22 cellular contexts compared by ENCODE assay signal in genomic region chr3:67558429-67558828, GRCh38.
DNase-seq lines count a peak whose midpoint lies in the region; ATAC-seq and TF ChIP-seq lines count a peak whose summit lies in the region.
"Had no signal": no experiment of that assay in that cellular context is flagged by ENCODE, and none has a peak within 500 bp of the region (broad histone marks: within the 10 kb centered on the region; RNA-seq: fewer than 3 reads in every experiment).

No MANE protein-coding gene starts in this region.

- H3T11ph ChIP-seq in H9 (ENCODE audit: low read length) = no peak overlapping the region

- H4K5ac ChIP-seq in H9 (ENCODE audit: insufficient read length, low read depth, low read length) = no peak overlapping the region

- H2AK5ac ChIP-seq in H9 (ENCODE audit: insufficient read length, low read length) = no peak overlapping the region

- H4K20me1 ChIP-seq in H9 (ENCODE audit: control insufficient read depth, insufficient read depth, insufficient read length) = no peaks in the 10 kb centered on the region

- H3K23ac ChIP-seq in H9 (ENCODE audit: insufficient read length, low read depth, low read length) = no peak overlapping the region

- no peak overlapping the region for H4K8ac ChIP-seq in H9 (replicated peaks; ENCODE audit: insufficient read length, low read depth, low read length)

- H3K36me3 Mint-ChIP-seq in brain (no peaks in the 10 kb centered on the region), H9 (ENCODE audit: insufficient read depth in 1 of 3, low read depth in 3 of 3) (peaks cover 0 to 3% (median 0%) of the 10 kb centered on the region in 3 experiments; a peak in 2 of 7 replicates)

- intact Hi-C loops in Right ventricle myocardium inferior (cut with DNase I) = no loop called here
- intact Hi-C loops in left cardiac atrium (cut with DNase I) = no loop called here
- intact Hi-C loops in uterus (cut with DNase I; ENCODE audit: low total_unique reads) = no loop called here

- H3K18ac ChIP-seq in H9 (ENCODE audit: insufficient read length, low read depth, low read length) = no peak overlapping the region

- H3K14ac ChIP-seq in H9 (ENCODE audit: insufficient read depth, low read length) = no peak overlapping the region

- no peaks in the 10 kb centered on the region for H3K79me2 ChIP-seq in H9 (ENCODE audit: insufficient read depth, low read length)

- no peak overlapping the region for H3K27ac ChIP-seq in uterus
- no peak overlapping the region for H3K27ac ChIP-seq in H9 (ENCODE audit: insufficient read length, low read depth, low read length)
- H3K27ac ChIP-seq: A549, lower lobe of right lung, upper lobe of left lung had no signal

- no peak overlapping the region for H2BK12ac ChIP-seq in H9 (ENCODE audit: insufficient read length, low read depth, low read length)

- H3K9me3 Mint-ChIP-seq in brain = no peaks in the 10 kb centered on the region
- H3K9me3 Mint-ChIP-seq in H9 = no peaks in the 10 kb centered on the region
- H3K9me3 Mint-ChIP-seq: activated T-helper 1 cell treated with anti-CD3 and anti-CD28 coated beads, Interleukin-12 subunit alpha, Interleukin-12 subunit beta, Interleukin-2, Interleukin-4 antibody, amounts not matched to agents 30 ng/mL and 10 ng/mL and 1 ng/mL, durations not matched to agents 14 hours and 24 hours and 36 hours; CD4-positive, alpha-beta T cell; stimulated activated naive CD8-positive, alpha-beta T cell treated with anti-CD3 and anti-CD28 coated beads, Interleukin-15, Interleukin-2, amounts not matched to agents 100 ng/mL and 50 ng/mL, for 24 hours had no signal

- H3K79me1 ChIP-seq in H9 (ENCODE audit: insufficient read depth, low read depth, low read length, poor library complexity, severe bottlenecking) = no peaks in the 10 kb centered on the region

- H3K4me1 Mint-ChIP-seq in brain = peaks cover 37% of the 10 kb centered on the region
- H3K4me1 Mint-ChIP-seq in H9 = peaks cover 0 to 2% of the 10 kb centered on the region in 2 experiments; a peak in 1 of 4 replicates

- H3K4me3 ChIP-seq in uterus = no peak overlapping the region
- H3K4me3 ChIP-seq: A549, lower lobe of right lung, upper lobe of left lung had no signal

- no peak overlapping the region for H3K4me2 ChIP-seq in H9 (ENCODE audit: insufficient read depth, insufficient read length, low read length)
- H3K4me2 ChIP-seq: A549 had no signal

- no peak overlapping the region for H2AFZ ChIP-seq in H9 (ENCODE audit: low read length)

- H3K4me3 Mint-ChIP-seq in brain (peak overlapping the region in 1 of 5 experiments; percentile 30), H9 (no peak overlapping the region)
- H3K4me3 Mint-ChIP-seq: activated naive CD8-positive, alpha-beta T cell; activated T-helper 1 cell treated with anti-CD3 and anti-CD28 coated beads, Interleukin-12 subunit alpha, Interleukin-12 subunit beta, Interleukin-2, Interleukin-4 antibody, amounts not matched to agents 30 ng/mL and 10 ng/mL and 1 ng/mL, durations not matched to agents 14 hours and 24 hours and 36 hours; CD4-positive, alpha-beta T cell; stimulated activated naive CD8-positive, alpha-beta T cell treated with anti-CD3 and anti-CD28 coated beads, Interleukin-15, Interleukin-2, amounts not matched to agents 100 ng/mL and 50 ng/mL, for 24 hours had no signal

- H3K27me3 ChIP-seq in uterus = no peaks in the 10 kb centered on the region
- no peaks in the 10 kb centered on the region for H3K27me3 ChIP-seq in H9 (ENCODE audit: insufficient read depth, low read length)
- H3K27me3 ChIP-seq: upper lobe of left lung had no signal

- H3K9me3 ChIP-seq in uterus = no peaks in the 10 kb centered on the region
- H3K9me3 ChIP-seq in H9 (ENCODE audit: control insufficient read depth, low read depth, low read length) = no peaks in the 10 kb centered on the region
- H3K9me3 ChIP-seq: A549, lower lobe of right lung, upper lobe of left lung had no signal

- no CpG with 5 or more reads among the region's 4 CpGs for WGBS in H9 (ENCODE audit: extremely low coverage, insufficient read length, low lambda C conversion rate)

- peak; percentile 31 for ATAC-seq in Right ventricle myocardium inferior
- ATAC-seq in left cardiac atrium = no peak
- ATAC-seq: A549, HCT116, lower lobe of right lung, SK-N-SH treated with all-trans-retinoic acid at 6 μM for 48 hours had no signal

- no peak for DNase-seq in Right ventricle myocardium inferior (ENCODE audit: missing footprints)
- no peak for DNase-seq in left cardiac atrium
- peak; percentile 68 for DNase-seq in iris pigment epithelial cell (ENCODE audit: low read depth)
- peak; percentile 20 to 25 for DNase-seq in uterus
- no peak for DNase-seq in activated CD4-positive, CD25-positive, alpha-beta regulatory T cell treated with anti-CD3 and anti-CD28 coated beads, Interleukin-2, amount 50 U/mL, for 72 hours
- no peak for DNase-seq in nucleus accumbens (lab: John Stamatoyannopoulos, UW)
- DNase-seq in H9 = no peak
- DNase-seq: CD4-positive, alpha-beta T cell; dermis blood vessel endothelial cell; DMS53; lower lobe of right lung; NCI-H345; NK-92 treated with Interleukin-12 subunit alpha and Interleukin-12 subunit beta, amount 100 ng/mL, for 24 hours; stimulated activated CD4-positive, alpha-beta T cell treated with anti-CD3 and anti-CD28 coated beads, Interleukin-2, amount 100 ng/mL, for 24 hours; upper lobe of left lung had no signal

- H3K36me3 ChIP-seq in uterus = no peaks in the 10 kb centered on the region
- H3K36me3 ChIP-seq: lower lobe of right lung, upper lobe of left lung had no signal

- H2BK15ac ChIP-seq in H9 (ENCODE audit: low read depth, low read length) = no peak overlapping the region

- H3K23me2 ChIP-seq in H9 (ENCODE audit: insufficient read length, low read depth, low read length, poor library complexity, severe bottlenecking) = no peaks in the 10 kb centered on the region

- TF ChIP-seq CTCF in brain (conservative IDR thresholded peaks at IDR 0.05) (no peak), uterus (IDR thresholded peaks at IDR 0.05) (no peak), H9 (conservative IDR thresholded peaks at IDR 0.05) (no peak)

- no peaks in the 10 kb centered on the region for H3K4me1 ChIP-seq in uterus
- no peaks in the 10 kb centered on the region for H3K4me1 ChIP-seq in H9 (ENCODE audit: insufficient read depth, low read length)

- H3K9ac ChIP-seq in H9 (ENCODE audit: extremely low read depth, insufficient read length, low read length) = no peak overlapping the region

- no peaks in the 10 kb centered on the region for H3K27me3 Mint-ChIP-seq in brain
- H3K27me3 Mint-ChIP-seq in H9 (ENCODE audit: low read depth) = no peaks in the 10 kb centered on the region
- H3K27me3 Mint-ChIP-seq: activated naive CD8-positive, alpha-beta T cell; CD4-positive, alpha-beta T cell; stimulated activated naive CD8-positive, alpha-beta T cell treated with anti-CD3 and anti-CD28 coated beads, Interleukin-15, Interleukin-2, amounts not matched to agents 100 ng/mL and 50 ng/mL, for 24 hours had no signal

- no peak overlapping the region for H3K56ac ChIP-seq in H9 (ENCODE audit: insufficient read length, low read depth, low read length)

- H2BK20ac ChIP-seq in H9 (ENCODE audit: low read depth, low read length, poor library complexity, severe bottlenecking) = no peak overlapping the region

- H2BK5ac ChIP-seq in H9 (ENCODE audit: insufficient read length, low read length) = no peak overlapping the region

- no peak for TF ChIP-seq POLR2A in uterus (IDR thresholded peaks at IDR 0.05)

- H4K91ac ChIP-seq in H9 (ENCODE audit: insufficient read length, low read depth, low read length) = no peak overlapping the region

- H3K27ac Mint-ChIP-seq in brain (peak overlapping the region in 4 of 5 experiments; percentile 56 to 82 (median 77)), H9 (no peak overlapping the region)
- H3K27ac Mint-ChIP-seq: activated naive CD8-positive, alpha-beta T cell; activated T-helper 1 cell treated with anti-CD3 and anti-CD28 coated beads, Interleukin-12 subunit alpha, Interleukin-12 subunit beta, Interleukin-2, Interleukin-4 antibody, amounts not matched to agents 30 ng/mL and 10 ng/mL and 1 ng/mL, durations not matched to agents 14 hours and 24 hours and 36 hours; CD4-positive, alpha-beta T cell; stimulated activated naive CD8-positive, alpha-beta T cell treated with anti-CD3 and anti-CD28 coated beads, Interleukin-15, Interleukin-2, amounts not matched to agents 100 ng/mL and 50 ng/mL, for 24 hours had no signal

- H3K4ac ChIP-seq in H9 (ENCODE audit: low read depth, low read length) = no peak overlapping the region

- no peak overlapping the region for H2BK120ac ChIP-seq in H9 (ENCODE audit: low read depth, low read length, poor library complexity, severe bottlenecking)

Comparison
In these comparisons a context has a peak if more than half of its experiments do, and no peak if none do; other contexts are left out.
1. DNase-seq: peak in iris pigment epithelial cell (single experiment) and uterus (2 of 2); none in Right ventricle myocardium inferior (single experiment), left cardiac atrium (single experiment), activated CD4-positive, CD25-positive, alpha-beta regulatory T cell treated with anti-CD3 and anti-CD28 coated beads, Interleukin-2, amount 50 U/mL, for 72 hours (single experiment), nucleus accumbens (0 of 56) and H9 (single experiment).
2. H3K27ac Mint-ChIP-seq: peak in brain (4 of 5); none in H9 (0 of 3).